In genomic region chr3:133209871-133210550, GRCh38 we compare ENCODE assay signal across 12 cellular contexts.
DNase-seq lines count a peak whose midpoint lies in the region; ATAC-seq, FAIRE-seq and TF ChIP-seq lines count a peak whose summit lies in the region.
"Had no signal": no experiment of that assay in that cellular context is flagged by ENCODE, and none has a peak within 500 bp of the region (broad histone marks: within the 10 kb centered on the region; RNA-seq: fewer than 3 reads in every experiment).

No MANE protein-coding gene starts in this region.

- H3K4me1 ChIP-seq in naive thymus-derived CD4-positive, alpha-beta T cell (ENCODE audit: control insufficient read depth in 2 of 2, insufficient read depth in 2 of 2, low read length in 2 of 2): no peaks in the 10 kb centered on the region

- no peak overlapping the region for H3K27ac ChIP-seq in naive thymus-derived CD4-positive, alpha-beta T cell (ENCODE audit: low read depth, low read length)
- H3K27ac ChIP-seq: WERI-Rb-1 had no signal

- peaks cover 20% of the 10 kb centered on the region for H3K4me1 Mint-ChIP-seq in activated CD8-positive, alpha-beta T cell treated with anti-CD3 and anti-CD28 coated beads for 36 hours (ENCODE audit: low read depth)
- H3K4me1 Mint-ChIP-seq in naive thymus-derived CD4-positive, alpha-beta T cell: peaks cover 0 to 20% (median 0%) of the 10 kb centered on the region in 7 donors

- no peaks in the 10 kb centered on the region for H3K9me3 Mint-ChIP-seq in activated CD8-positive, alpha-beta T cell treated with anti-CD3 and anti-CD28 coated beads for 36 hours
- H3K9me3 Mint-ChIP-seq in naive thymus-derived CD4-positive, alpha-beta T cell: peaks cover 0 to 3% (median 0%) of the 10 kb centered on the region in 11 donors

- no peaks in the 10 kb centered on the region for H3K9me3 ChIP-seq in naive thymus-derived CD4-positive, alpha-beta T cell (ENCODE audit: control insufficient read depth in 2 of 3, low read length in 3 of 3)

- H3K27ac Mint-ChIP-seq in activated CD8-positive, alpha-beta T cell treated with anti-CD3 and anti-CD28 coated beads for 36 hours: no peak overlapping the region
- no peak overlapping the region for H3K27ac Mint-ChIP-seq in naive thymus-derived CD4-positive, alpha-beta T cell

- intact Hi-C loops in activated CD8-positive, alpha-beta T cell treated with anti-CD3 and anti-CD28 coated beads for 36 hours (cut with micrococcal nuclease): no loop called here
- intact Hi-C loops in naive thymus-derived CD4-positive, alpha-beta T cell (cut with micrococcal nuclease): no loop called here

- DNase-seq in GM18507 (ENCODE audit: extremely low spot score, insufficient read length, low read depth) (no peak), M059J (ENCODE audit: low read depth) (peak; percentile 83), superior temporal gyrus (ENCODE audit: extremely low spot score) (no peak), retina (no peak), erythroblast (lab: John Stamatoyannopoulos, UW) (no peak)
- no peak for DNase-seq in activated CD8-positive, alpha-beta T cell treated with anti-CD3 and anti-CD28 coated beads for 36 hours
- no peak for DNase-seq in naive thymus-derived CD4-positive, alpha-beta T cell
- DNase-seq: islet precursor cell, NCI-H82, WERI-Rb-1 had no signal

- H3K4me3 ChIP-seq in naive thymus-derived CD4-positive, alpha-beta T cell (ENCODE audit: low read length): no peak overlapping the region

- CTCF ChIA-PET in activated CD8-positive, alpha-beta T cell treated with anti-CD3 and anti-CD28 coated beads for 36 hours (lab: Charles Lee): interaction anchor here (0.7 kb wide), 1 partner anchor 17 kb away, joined by 3 read pairs; no protein-coding TSS in a partner anchor
- CTCF ChIA-PET in naive thymus-derived CD4-positive, alpha-beta T cell (lab: Charles Lee): no interaction called here

- H3K27me3 Mint-ChIP-seq in activated CD8-positive, alpha-beta T cell treated with anti-CD3 and anti-CD28 coated beads for 36 hours: peaks cover 6% of the 10 kb centered on the region
- H3K27me3 Mint-ChIP-seq in naive thymus-derived CD4-positive, alpha-beta T cell: peaks cover 5 to 21% (median 13%) of the 10 kb centered on the region in 5 donors

- no peaks in the 10 kb centered on the region for H3K36me3 ChIP-seq in naive thymus-derived CD4-positive, alpha-beta T cell (ENCODE audit: control insufficient read depth in 2 of 3, insufficient read depth in 3 of 3, low read length in 3 of 3)
- H3K36me3 ChIP-seq: WERI-Rb-1 had no signal

- H3K36me3 Mint-ChIP-seq in activated CD8-positive, alpha-beta T cell treated with anti-CD3 and anti-CD28 coated beads for 36 hours (ENCODE audit: low read depth): no peaks in the 10 kb centered on the region
- H3K36me3 Mint-ChIP-seq in naive thymus-derived CD4-positive, alpha-beta T cell: peaks cover 0 to 2% (median 0%) of the 10 kb centered on the region in 5 donors

- no peak for TF ChIP-seq POLR2A in erythroblast (IDR thresholded peaks at IDR 0.05; ENCODE audit: low read length)

- FAIRE-seq in GM18507 (lab: Jason Lieb, UNC): peak; percentile 58
- FAIRE-seq: endometrium, GM19239 had no signal

- POLR2A ChIA-PET in activated CD8-positive, alpha-beta T cell treated with anti-CD3 and anti-CD28 coated beads for 36 hours (lab: Charles Lee): no interaction called here
- POLR2A ChIA-PET in naive thymus-derived CD4-positive, alpha-beta T cell (lab: Charles Lee): no interaction called here

- peak; percentile 77 for ATAC-seq in activated CD8-positive, alpha-beta T cell treated with anti-CD3 and anti-CD28 coated beads for 36 hours
- ATAC-seq in naive thymus-derived CD4-positive, alpha-beta T cell: peak; percentile 27

- TF ChIP-seq CTCF in activated CD8-positive, alpha-beta T cell treated with anti-CD3 and anti-CD28 coated beads for 36 hours (IDR thresholded peaks at IDR 0.05): no peak

- no peak overlapping the region for H3K4me3 Mint-ChIP-seq in activated CD8-positive, alpha-beta T cell treated with anti-CD3 and anti-CD28 coated beads for 36 hours
- H3K4me3 Mint-ChIP-seq in naive thymus-derived CD4-positive, alpha-beta T cell: peak overlapping the region in 1 of 10 donors; percentile 11

- no peaks in the 10 kb centered on the region for H3K27me3 ChIP-seq in naive thymus-derived CD4-positive, alpha-beta T cell (ENCODE audit: control insufficient read depth in 2 of 2, insufficient read depth in 2 of 2, low read length in 2 of 2)
